In the genomic region with DNA sequence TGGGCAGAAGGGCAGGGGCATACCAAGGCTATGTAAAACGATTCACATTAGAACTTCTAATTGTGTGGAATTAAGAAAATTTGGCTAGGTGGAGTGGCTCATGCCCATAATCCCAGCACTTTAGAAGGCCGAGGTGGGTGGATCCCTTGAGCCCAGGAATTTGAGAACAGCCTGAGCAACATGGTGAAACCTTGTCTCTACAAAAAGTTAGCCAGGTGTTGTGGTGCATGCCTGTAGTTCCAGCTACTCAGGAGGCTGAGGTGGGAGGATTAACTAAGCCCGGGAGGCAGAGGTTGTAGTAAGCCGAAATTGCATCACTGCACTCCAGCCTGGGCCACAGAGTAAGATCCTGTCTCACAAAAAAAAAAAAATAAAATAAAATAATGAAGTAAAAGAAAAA, we compare ENCODE assay signal across 29 cellular contexts.
"Had no signal": no experiment of that assay in that cellular context is flagged by ENCODE, and none has a peak within 500 bp of the region (broad histone marks: within the 10 kb centered on the region; RNA-seq: fewer than 3 reads in every experiment).

No MANE protein-coding gene starts in this region.

- H3K4me3 ChIP-seq: heart right ventricle, hepatocyte, left ventricle myocardium inferior, lung, neural progenitor cell, pancreas, prostate gland, skin epidermis, stomach, suprapubic skin, thoracic aorta, tibial artery, uterus had no signal

- H3K79me2 ChIP-seq: hepatocyte had no signal

- H3K36me3 ChIP-seq: heart right ventricle, left ventricle myocardium inferior, neural progenitor cell, neutrophil, pancreas, prostate gland, stomach, suprapubic skin, thoracic aorta, tibial artery, uterus had no signal

- H3K9me3 ChIP-seq: heart right ventricle, left ventricle myocardium inferior, neutrophil, pancreas, prostate gland, stomach, suprapubic skin, thoracic aorta, tibial artery, uterus had no signal

- H3K4me3 Mint-ChIP-seq: natural killer cell; nephron progenitor cell; neural progenitor cell; stimulated activated naive B cell treated with anti-CD40 and anti-IgM and Interleukin-4, amounts not matched to agents 10 μg/mL and 1 μg/mL and 100 μg/mL, for 72 hours; type B pancreatic cell had no signal

- H3K27ac Mint-ChIP-seq: natural killer cell, nephron progenitor cell, neural progenitor cell, type B pancreatic cell had no signal

- H3K27ac ChIP-seq: heart right ventricle, hepatocyte, left ventricle myocardium inferior, neural progenitor cell, neutrophil, pancreas, prostate gland, skin epidermis, stomach, suprapubic skin, thoracic aorta, tibial artery, uterus had no signal

- H3K9ac ChIP-seq: neural progenitor cell had no signal

- ATAC-seq: heart right ventricle; natural killer cell; pancreas; right cardiac atrium; sciatic nerve; stimulated activated naive B cell treated with anti-CD40 and anti-IgM and Interleukin-4, amounts not matched to agents 10 μg/mL and 1 μg/mL and 100 μg/mL, for 72 hours; stimulated activated naive CD8-positive, alpha-beta T cell treated with anti-CD3 and anti-CD28 coated beads, Interleukin-15, Interleukin-2, amounts not matched to agents 100 U/mL and 50 U/mL, for 24 hours had no signal

- H2AFZ ChIP-seq: hepatocyte, neural progenitor cell had no signal

- H3K4me2 ChIP-seq: hepatocyte, neural progenitor cell had no signal

- H3K4me1 ChIP-seq: left ventricle myocardium inferior, prostate gland, suprapubic skin, tibial artery, uterus had no signal

- H3K9me3 Mint-ChIP-seq: natural killer cell, nephron progenitor cell, neural progenitor cell, type B pancreatic cell had no signal

- DNase-seq: heart right ventricle; islet precursor cell; left ventricle myocardium inferior; natural killer cell; nephron progenitor cell; occipital lobe; pancreas; posterior cingulate gyrus; retina; right cardiac atrium; stimulated activated CD4-positive, alpha-beta T cell treated with anti-CD3 and anti-CD28 coated beads, Interleukin-12 subunit alpha, Interleukin-12 subunit beta, amount 100 ng/mL, for 4 hours; stimulated activated CD4-positive, alpha-beta T cell treated with anti-CD3 and anti-CD28 coated beads, Interleukin-15, amount 100 ng/mL, for 24 hours; stimulated activated CD4-positive, alpha-beta T cell treated with anti-CD3 and anti-CD28 coated beads, Interleukin-2, amount 100 ng/mL, for 24 hours; stimulated activated CD4-positive, alpha-beta T cell treated with anti-CD3 and anti-CD28 coated beads, Interleukin-4, amount 100 ng/mL, for 1 hour; stimulated activated naive B cell treated with anti-CD40 and anti-IgM and Interleukin-4, amounts not matched to agents 10 μg/mL and 1 μg/mL and 100 μg/mL, for 72 hours; stimulated activated naive CD8-positive, alpha-beta T cell treated with anti-CD3 and anti-CD28 coated beads, Interleukin-15, Interleukin-2, amounts not matched to agents 100 U/mL and 50 U/mL, for 24 hours; stomach; tibial artery; uterus had no signal

- H3K27me3 Mint-ChIP-seq: stimulated activated naive B cell treated with anti-CD40 and anti-IgM and Interleukin-4, amounts not matched to agents 10 μg/mL and 1 μg/mL and 100 μg/mL, for 72 hours; type B pancreatic cell had no signal

- H3K36me3 Mint-ChIP-seq: natural killer cell, neural progenitor cell had no signal

- H3K27me3 ChIP-seq: heart right ventricle, hepatocyte, neural progenitor cell, neutrophil, pancreas, stomach, suprapubic skin, tibial artery, uterus had no signal
